ENCODE assay signal across 35 cellular contexts in the genomic region with DNA sequence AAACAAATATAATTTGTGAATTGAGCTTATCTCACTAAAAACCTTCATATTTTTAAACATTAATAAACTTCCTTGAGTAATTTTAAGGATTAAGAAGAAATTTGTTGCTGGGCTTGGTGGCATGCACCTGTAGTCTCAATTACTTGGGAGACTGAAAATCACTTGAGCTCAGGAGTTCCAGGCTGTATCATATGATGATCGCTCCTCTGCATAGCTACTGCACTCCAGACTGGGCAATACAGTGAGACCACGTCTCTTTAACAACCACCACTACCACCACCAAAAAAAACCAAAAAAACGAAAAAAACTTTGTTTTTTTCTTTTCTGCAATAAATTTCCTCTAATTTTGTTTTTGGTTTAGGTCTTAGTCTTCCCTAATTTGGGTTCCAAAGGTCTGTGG.
"Had no signal": no experiment of that assay in that cellular context is flagged by ENCODE, and none has a peak within 500 bp of the region (broad histone marks: within the 10 kb centered on the region; RNA-seq: fewer than 3 reads in every experiment).

No MANE protein-coding gene starts in this region.

- H3K27me3 Mint-ChIP-seq: activated naive CD4-positive, alpha-beta T cell treated with anti-CD3 and anti-CD28 coated beads, Interleukin-2, amount 10 ng/mL, durations not matched to agents 7 days and 5 days; activated naive CD4-positive, alpha-beta T cell treated with anti-CD3 and anti-CD28 coated beads, Interleukin-2, amount 50 U/mL, for 24 hours; activated naive CD8-positive, alpha-beta T cell; activated naive CD8-positive, alpha-beta T cell treated with anti-CD3 and anti-CD28 coated beads for 36 hours; activated naive CD8-positive, alpha-beta T cell treated with anti-CD3 and anti-CD28 coated beads, Interleukin-2, amount 10 ng/mL, durations not matched to agents 7 days and 5 days; activated naive CD8-positive, alpha-beta T cell treated with anti-CD3 and anti-CD28 coated beads, Interleukin-2, amount 50 U/mL, for 24 hours; activated T-cell treated with anti-CD3 and anti-CD28 coated beads, Interleukin-2, amount 50 U/mL, for 24 hours; activated T-helper 17 cell treated with anti-CD3 and anti-CD28 coated beads, Interleukin-2, amount 50 U/mL, for 72 hours; brain; central memory CD8-positive, alpha-beta T cell had no signal

- H3K27ac Mint-ChIP-seq: activated naive CD4-positive, alpha-beta T cell treated with anti-CD3 and anti-CD28 coated beads for 36 hours; activated naive CD4-positive, alpha-beta T cell treated with anti-CD3 and anti-CD28 coated beads, Interleukin-2, amount 10 ng/mL, durations not matched to agents 7 days and 5 days; activated naive CD4-positive, alpha-beta T cell treated with anti-CD3 and anti-CD28 coated beads, Interleukin-2, amount 50 U/mL, for 24 hours; activated naive CD4-positive, alpha-beta T cell treated with anti-CD3 and anti-CD28 coated beads, Interleukin-2, amount 50 U/mL, for 72 hours; activated naive CD8-positive, alpha-beta T cell; activated naive CD8-positive, alpha-beta T cell treated with anti-CD3 and anti-CD28 coated beads for 36 hours; activated naive CD8-positive, alpha-beta T cell treated with anti-CD3 and anti-CD28 coated beads, Interleukin-2, amount 10 ng/mL, durations not matched to agents 7 days and 5 days; activated naive CD8-positive, alpha-beta T cell treated with anti-CD3 and anti-CD28 coated beads, Interleukin-2, amount 50 U/mL, for 24 hours; activated T-cell treated with anti-CD3 and anti-CD28 coated beads, Interleukin-2, amount 50 U/mL, for 24 hours; activated T-cell treated with anti-CD3 and anti-CD28 coated beads, Interleukin-2, amount 50 U/mL, for 72 hours; activated T-helper 1 cell treated with anti-CD3 and anti-CD28 coated beads, Interleukin-12 subunit alpha, Interleukin-12 subunit beta, Interleukin-2, Interleukin-4 antibody, amounts not matched to agents 30 ng/mL and 10 ng/mL and 1 ng/mL, durations not matched to agents 14 hours and 24 hours and 36 hours; activated T-helper 17 cell treated with anti-CD3 and anti-CD28 coated beads, Interleukin-2, amount 50 U/mL, for 72 hours; activated T-helper 2 cell treated with anti-CD3 and anti-CD28 coated beads, Interferon-gamma antibody, Interleukin-2, Interleukin-4, amounts not matched to agents 10 μg/mL and 5 μg/mL and 100 μg/mL, durations not matched to agents 14 hours and 24 hours and 36 hours had no signal

- H3K36me3 Mint-ChIP-seq: activated naive CD4-positive, alpha-beta T cell treated with anti-CD3 and anti-CD28 coated beads, Interleukin-2, amount 10 ng/mL, durations not matched to agents 7 days and 5 days; activated naive CD4-positive, alpha-beta T cell treated with anti-CD3 and anti-CD28 coated beads, Interleukin-2, amount 50 U/mL, for 72 hours; activated naive CD8-positive, alpha-beta T cell treated with anti-CD3 and anti-CD28 coated beads for 36 hours; activated naive CD8-positive, alpha-beta T cell treated with anti-CD3 and anti-CD28 coated beads, Interleukin-2, amount 10 ng/mL, durations not matched to agents 7 days and 5 days; brain had no signal

- DNase-seq: activated effector memory CD4-positive, alpha-beta T cell treated with anti-CD3 and anti-CD28 coated beads, Interleukin-2, amount 50 U/mL, for 16 hours; activated effector memory CD4-positive, alpha-beta T cell treated with Interleukin-2 at 50 U/mL for 16 hours; activated gamma-delta T cell; activated gamma-delta T cell treated with Interleukin-2 at 50 U/mL for 16 hours; activated naive CD4-positive, alpha-beta T cell; activated naive CD4-positive, alpha-beta T cell treated with anti-CD3 and anti-CD28 coated beads, Interleukin-2, amount 10 ng/mL, durations not matched to agents 7 days and 5 days; activated naive CD4-positive, alpha-beta T cell treated with anti-CD3 and anti-CD28 coated beads, Interleukin-2, amount 50 U/mL, for 16 hours; activated naive CD4-positive, alpha-beta T cell treated with Interleukin-2 at 50 U/mL for 16 hours; activated naive CD8-positive, alpha-beta T cell treated with anti-CD3 and anti-CD28 coated beads for 36 hours; activated naive CD8-positive, alpha-beta T cell treated with anti-CD3 and anti-CD28 coated beads, Interleukin-2, amount 10 ng/mL, durations not matched to agents 7 days and 5 days; activated naive CD8-positive, alpha-beta T cell treated with anti-CD3 and anti-CD28 coated beads, Interleukin-2, amount 50 U/mL, for 24 hours; activated T-cell treated with anti-CD3 and anti-CD28 coated beads, Interleukin-2, amount 50 U/mL, for 24 hours; activated T-cell treated with anti-CD3 and anti-CD28 coated beads, Interleukin-2, amount 50 U/mL, for 4 hours; activated T-cell treated with anti-CD3 and anti-CD28 coated beads, Interleukin-2, amount 50 U/mL, for 48 hours; activated T-cell treated with anti-CD3 and anti-CD28 coated beads, Interleukin-2, amount 50 U/mL, for 72 hours; amniotic stem cell; aorta; caudate nucleus; central memory CD4-positive, alpha-beta T cell; cerebellar nuclear complex had no signal

- H3K27ac ChIP-seq: adrenal gland, ascending aorta, body of pancreas, brain microvascular endothelial cell, breast epithelium, cardiac muscle cell had no signal

- H3K4me1 Mint-ChIP-seq: activated naive CD4-positive, alpha-beta T cell treated with anti-CD3 and anti-CD28 coated beads, Interleukin-2, amount 10 ng/mL, durations not matched to agents 7 days and 5 days; activated naive CD8-positive, alpha-beta T cell treated with anti-CD3 and anti-CD28 coated beads, Interleukin-2, amount 10 ng/mL, durations not matched to agents 7 days and 5 days had no signal

- H3K4me3 ChIP-seq: adrenal gland, ascending aorta, body of pancreas, breast epithelium, cardiac muscle cell had no signal

- H3K36me3 ChIP-seq: adrenal gland, ascending aorta, brain microvascular endothelial cell, breast epithelium, cardiac muscle cell had no signal

- H3K4me3 Mint-ChIP-seq: activated naive CD4-positive, alpha-beta T cell treated with anti-CD3 and anti-CD28 coated beads for 36 hours; activated naive CD4-positive, alpha-beta T cell treated with anti-CD3 and anti-CD28 coated beads, Interleukin-2, amount 10 ng/mL, durations not matched to agents 7 days and 5 days; activated naive CD4-positive, alpha-beta T cell treated with anti-CD3 and anti-CD28 coated beads, Interleukin-2, amount 50 U/mL, for 24 hours; activated naive CD8-positive, alpha-beta T cell; activated naive CD8-positive, alpha-beta T cell treated with anti-CD3 and anti-CD28 coated beads for 36 hours; activated naive CD8-positive, alpha-beta T cell treated with anti-CD3 and anti-CD28 coated beads, Interleukin-2, amount 10 ng/mL, durations not matched to agents 7 days and 5 days; activated naive CD8-positive, alpha-beta T cell treated with anti-CD3 and anti-CD28 coated beads, Interleukin-2, amount 50 U/mL, for 24 hours; activated T-cell treated with anti-CD3 and anti-CD28 coated beads, Interleukin-2, amount 50 U/mL, for 24 hours; activated T-cell treated with anti-CD3 and anti-CD28 coated beads, Interleukin-2, amount 50 U/mL, for 4 hours; activated T-cell treated with anti-CD3 and anti-CD28 coated beads, Interleukin-2, amount 50 U/mL, for 72 hours; activated T-helper 1 cell treated with anti-CD3 and anti-CD28 coated beads, Interleukin-12 subunit alpha, Interleukin-12 subunit beta, Interleukin-2, Interleukin-4 antibody, amounts not matched to agents 30 ng/mL and 10 ng/mL and 1 ng/mL, durations not matched to agents 14 hours and 24 hours and 36 hours; activated T-helper 17 cell treated with anti-CD3 and anti-CD28 coated beads, Interleukin-2, amount 50 U/mL, for 72 hours; central memory CD8-positive, alpha-beta T cell had no signal

- ATAC-seq: activated naive CD4-positive, alpha-beta T cell treated with anti-CD3 and anti-CD28 coated beads, Interleukin-2, amount 50 U/mL, for 72 hours; activated naive CD8-positive, alpha-beta T cell treated with anti-CD3 and anti-CD28 coated beads, Interleukin-2, amount 50 U/mL, for 24 hours; activated T-cell treated with anti-CD3 and anti-CD28 coated beads, Interleukin-2, amount 50 U/mL, for 4 hours; activated T-cell treated with anti-CD3 and anti-CD28 coated beads, Interleukin-2, amount 50 U/mL, for 72 hours; activated T-helper 17 cell treated with anti-CD3 and anti-CD28 coated beads, Interleukin-2, amount 50 U/mL, for 72 hours; body of pancreas had no signal

- H3K27me3 ChIP-seq: adrenal gland, ascending aorta, body of pancreas, brain microvascular endothelial cell, breast epithelium, cardiac muscle cell had no signal

- H3K4me1 ChIP-seq: breast epithelium had no signal

- H3K9me3 Mint-ChIP-seq: activated naive CD4-positive, alpha-beta T cell treated with anti-CD3 and anti-CD28 coated beads for 36 hours; activated naive CD4-positive, alpha-beta T cell treated with anti-CD3 and anti-CD28 coated beads, Interleukin-2, amount 10 ng/mL, durations not matched to agents 7 days and 5 days; activated naive CD4-positive, alpha-beta T cell treated with anti-CD3 and anti-CD28 coated beads, Interleukin-2, amount 50 U/mL, for 24 hours; activated naive CD4-positive, alpha-beta T cell treated with anti-CD3 and anti-CD28 coated beads, Interleukin-2, amount 50 U/mL, for 72 hours; activated naive CD8-positive, alpha-beta T cell treated with anti-CD3 and anti-CD28 coated beads for 36 hours; activated naive CD8-positive, alpha-beta T cell treated with anti-CD3 and anti-CD28 coated beads, Interleukin-2, amount 50 U/mL, for 24 hours; activated T-cell treated with anti-CD3 and anti-CD28 coated beads, Interleukin-2, amount 50 U/mL, for 24 hours; activated T-cell treated with anti-CD3 and anti-CD28 coated beads, Interleukin-2, amount 50 U/mL, for 4 hours; activated T-cell treated with anti-CD3 and anti-CD28 coated beads, Interleukin-2, amount 50 U/mL, for 72 hours; activated T-helper 1 cell treated with anti-CD3 and anti-CD28 coated beads, Interleukin-12 subunit alpha, Interleukin-12 subunit beta, Interleukin-2, Interleukin-4 antibody, amounts not matched to agents 30 ng/mL and 10 ng/mL and 1 ng/mL, durations not matched to agents 14 hours and 24 hours and 36 hours; activated T-helper 17 cell treated with anti-CD3 and anti-CD28 coated beads, Interleukin-2, amount 50 U/mL, for 72 hours; activated T-helper 2 cell treated with anti-CD3 and anti-CD28 coated beads, Interferon-gamma antibody, Interleukin-2, Interleukin-4, amounts not matched to agents 10 μg/mL and 5 μg/mL and 100 μg/mL, durations not matched to agents 14 hours and 24 hours and 36 hours; brain; central memory CD8-positive, alpha-beta T cell had no signal

- H3K9me3 ChIP-seq: adrenal gland, ascending aorta, body of pancreas, breast epithelium had no signal
